24 cellular contexts compared by ENCODE assay signal in the genomic region with DNA sequence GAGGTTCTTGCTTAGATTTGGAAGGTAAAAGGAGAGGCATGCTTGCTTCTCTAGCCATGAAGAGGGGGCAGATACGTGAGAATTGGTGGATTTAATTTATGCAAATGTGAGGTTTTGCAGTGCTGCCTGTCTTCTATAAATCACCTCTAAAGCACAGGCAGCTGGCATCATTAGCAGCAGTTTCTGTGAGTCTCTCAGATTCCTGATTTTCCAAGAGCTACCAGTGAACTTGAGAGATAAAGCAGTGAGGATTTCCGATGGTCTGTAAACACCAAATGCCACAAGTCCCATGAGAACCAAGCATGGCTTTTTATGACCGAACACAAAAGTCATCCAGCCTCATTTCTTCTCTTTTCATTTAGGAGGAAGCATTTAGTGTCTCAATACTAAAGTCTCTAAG. TPM values are rescaled to one million over a fixed set of nuclear protein-coding genes. Genes with fewer than 3 reads are reported as not detected.
DNase-seq lines count a peak whose midpoint lies in the region; ATAC-seq, FAIRE-seq and TF ChIP-seq lines count a peak whose summit lies in the region.
"Had no signal": no experiment of that assay in that cellular context is flagged by ENCODE, and none has a peak within 500 bp of the region (broad histone marks: within the 10 kb centered on the region; RNA-seq: fewer than 3 reads in every experiment).

No MANE protein-coding gene starts in this region.

- FAIRE-seq in keratinocyte (lab: Jason Lieb, UNC): peak; percentile 13
- FAIRE-seq: HTR-8/SVneo, RCC 7860 had no signal

- intact Hi-C loops in mammary epithelial cell (cut with micrococcal nuclease) (no loop called here), Right ventricle myocardium inferior (cut with DNase I) (no loop called here)

- DNase-seq in Karpas-422 (peak; percentile 59), keratinocyte (ENCODE audit: low read depth, low spot score) (no peak), mammary epithelial cell (no peak), Right ventricle myocardium inferior (ENCODE audit: missing footprints) (no peak)
- DNase-seq: GDM1; NCI-H1048; NCI-H1417 treated with DMSO at 0.1 percent for 48 hours; NCI-H187 treated with DMSO at 0.1 percent for 48 hours; NCI-H2107; NCI-H748 treated with DMSO at 0.1 percent for 48 hours; NK-92 treated with Interleukin-12 subunit alpha and Interleukin-12 subunit beta, amount 100 ng/mL, for 24 hours; OCI-M1; T-helper 1 cell had no signal

- no peaks in the 10 kb centered on the region for H4K20me1 ChIP-seq in BLaER1 treated with 17β-estradiol and CSF1 and Interleukin-3, amounts not matched to agents 10 nM and 100 nM
- H4K20me1 ChIP-seq in Karpas-422 (ENCODE audit: insufficient read depth, low read depth, low read length): no peaks in the 10 kb centered on the region
- no peaks in the 10 kb centered on the region for H4K20me1 ChIP-seq in OCI-LY3 (ENCODE audit: insufficient read depth, low read length)
- no peaks in the 10 kb centered on the region for H4K20me1 ChIP-seq in keratinocyte (ENCODE audit: control insufficient read depth, extremely low read depth, insufficient read depth, low read length)
- no peaks in the 10 kb centered on the region for H4K20me1 ChIP-seq in mammary epithelial cell (ENCODE audit: insufficient read depth, low read length)

- 0 out of 22 replicates have a peak overlapping the region, but pooled peaks of 1 of the 11 experiments have one; percentile 2 for H3K9ac ChIP-seq in BLaER1 treated with 17β-estradiol and CSF1 and Interleukin-3, amounts not matched to agents 10 nM and 100 nM
- 0 out of 2 replicates have a peak overlapping the region, but pooled peaks have one; percentile 5 for H3K9ac ChIP-seq in Karpas-422 (ENCODE audit: low read length)
- H3K9ac ChIP-seq in OCI-LY3 (ENCODE audit: low read length): peak overlapping the region; percentile 7; the same call in 1 of the 2 replicates
- H3K9ac ChIP-seq in keratinocyte (ENCODE audit: control insufficient read depth, extremely low read depth, insufficient read depth, low read length): no peak overlapping the region
- no peak overlapping the region for H3K9ac ChIP-seq in mammary epithelial cell (ENCODE audit: insufficient read depth, low read length)
- H3K9ac ChIP-seq: KMS-11 had no signal

- H3K4me3 ChIP-seq in BLaER1 treated with 17β-estradiol and CSF1 and Interleukin-3, amounts not matched to agents 10 nM and 100 nM: no peak overlapping the region
- H3K4me3 ChIP-seq in Karpas-422 (ENCODE audit: low read length) (peak overlapping the region; percentile 35), OCI-LY3 (ENCODE audit: low read length) (peak overlapping the region; percentile 53), keratinocyte (ENCODE audit: control insufficient read depth in 2 of 3, extremely low read depth in 1 of 3, insufficient read depth in 2 of 3, low read depth in 1 of 3, low read length in 3 of 3) (no peak overlapping the region), mammary epithelial cell (replicated peaks in 1 of 3; ENCODE audit: insufficient read depth in 1 of 3, low read depth in 2 of 3, low read length in 3 of 3) (no peak overlapping the region)
- H3K4me3 ChIP-seq: HAP-1, SJSA1 had no signal

- H3K9me3 ChIP-seq in BLaER1 treated with 17β-estradiol and CSF1 and Interleukin-3, amounts not matched to agents 10 nM and 100 nM (replicated peaks in 1 of 11): peaks cover 0 to 24% (median 6%) of the 10 kb centered on the region in 11 experiments; a peak in 13 of 22 replicates
- H3K9me3 ChIP-seq in Karpas-422 (ENCODE audit: low read length): no peaks in the 10 kb centered on the region
- H3K9me3 ChIP-seq in OCI-LY3 (ENCODE audit: insufficient read depth, low read length): no peaks in the 10 kb centered on the region
- H3K9me3 ChIP-seq in keratinocyte (ENCODE audit: control insufficient read depth, low read depth, low read length): no peaks in the 10 kb centered on the region
- no peaks in the 10 kb centered on the region for H3K9me3 ChIP-seq in mammary epithelial cell (replicated peaks; ENCODE audit: insufficient read depth, low read length)
- H3K9me3 ChIP-seq: HAP-1 had no signal

- TF ChIP-seq CTCF in OCI-LY3 (IDR thresholded peaks at IDR 0.05; ENCODE audit: low read depth, low read length): no peak
- TF ChIP-seq CTCF in keratinocyte (optimal IDR thresholded peaks at IDR 0.05 in 1 of 3, IDR thresholded peaks at IDR 0.05 in 1 of 3, conservative IDR thresholded peaks at IDR 0.05 in 1 of 3; ENCODE audit: extremely low read depth in 1 of 3, insufficient read depth in 2 of 3, low read length in 3 of 3): no peak
- no peak for TF ChIP-seq CTCF in mammary epithelial cell (conservative IDR thresholded peaks at IDR 0.05 in 1 of 2, IDR thresholded peaks at IDR 0.05 in 1 of 2; ENCODE audit: extremely low read depth in 1 of 2, insufficient read depth in 1 of 2, low read depth in 1 of 2, low read length in 2 of 2)

- no peaks in the 10 kb centered on the region for H3K79me2 ChIP-seq in Karpas-422 (ENCODE audit: low read length)
- H3K79me2 ChIP-seq in OCI-LY3 (ENCODE audit: low read length): no peaks in the 10 kb centered on the region
- no peaks in the 10 kb centered on the region for H3K79me2 ChIP-seq in keratinocyte (ENCODE audit: control insufficient read depth, insufficient read depth, low read length)
- H3K79me2 ChIP-seq in mammary epithelial cell (ENCODE audit: insufficient read depth, low read length): no peaks in the 10 kb centered on the region

- H3K36me3 ChIP-seq in BLaER1 treated with 17β-estradiol and CSF1 and Interleukin-3, amounts not matched to agents 10 nM and 100 nM: no peaks in the 10 kb centered on the region
- no peaks in the 10 kb centered on the region for H3K36me3 ChIP-seq in Karpas-422 (ENCODE audit: insufficient read depth, low read length)
- H3K36me3 ChIP-seq in OCI-LY3 (replicated peaks; ENCODE audit: low read depth, low read length): no peaks in the 10 kb centered on the region
- no peaks in the 10 kb centered on the region for H3K36me3 ChIP-seq in keratinocyte (ENCODE audit: control insufficient read depth in 2 of 2, extremely low read depth in 1 of 2, insufficient read depth in 2 of 2, low read length in 2 of 2)
- H3K36me3 ChIP-seq in mammary epithelial cell (ENCODE audit: insufficient read depth, low read length): no peaks in the 10 kb centered on the region
- H3K36me3 ChIP-seq: HAP-1, SJSA1 had no signal

- CTCF ChIA-PET in mammary epithelial cell (lab: Charles Lee; ENCODE audit: low non-redundant PET): no interaction called here

- H3K27ac ChIP-seq in BLaER1 treated with 17β-estradiol and CSF1 and Interleukin-3, amounts not matched to agents 10 nM and 100 nM: peak overlapping the region in 6 of 11 experiments; percentile 18 to 95 (median 92); a peak in 6 of 22 replicates
- peak overlapping the region; percentile 23; the same call in 1 of the 2 replicates for H3K27ac ChIP-seq in Karpas-422 (ENCODE audit: low read length)
- H3K27ac ChIP-seq in OCI-LY3 (ENCODE audit: low read length): peak overlapping the region; percentile 37
- H3K27ac ChIP-seq in keratinocyte (ENCODE audit: control insufficient read depth, insufficient read depth, low read length): no peak overlapping the region
- no peak overlapping the region for H3K27ac ChIP-seq in mammary epithelial cell (ENCODE audit: insufficient read depth, low read depth, low read length)
- H3K27ac ChIP-seq: C4-2B, KMS-11, SJSA1 had no signal

- ATAC-seq in GM18502 (IDR thresholded peaks at IDR 0.05; ENCODE audit: poor library complexity, unreplicated experiment) (no peak), HG03354 (IDR thresholded peaks at IDR 0.05; ENCODE audit: poor library complexity, severe bottlenecking, unreplicated experiment) (no peak), Right ventricle myocardium inferior (no peak)

- no peak overlapping the region for H2AFZ ChIP-seq in Karpas-422 (ENCODE audit: low read length)
- H2AFZ ChIP-seq in OCI-LY3 (ENCODE audit: low read depth, low read length): no peak overlapping the region
- peak overlapping the region; percentile 4 for H2AFZ ChIP-seq in keratinocyte (ENCODE audit: control insufficient read depth, low read length)
- H2AFZ ChIP-seq in mammary epithelial cell (ENCODE audit: low read depth, low read length): no peak overlapping the region

- BruUV-seq in mammary epithelial cell (replicated peaks; lab: Mats Ljungman, UMichigan): no TSS peak

- no peaks in the 10 kb centered on the region for H3K9me1 ChIP-seq in keratinocyte (ENCODE audit: control insufficient read depth, extremely low read depth, insufficient read depth, low read length)

- WGBS in mammary epithelial cell (ENCODE audit: low coverage, missing lambda C conversion rate): 49% methylated on average over 3 of the region's 3 CpGs

- H3K4me2 ChIP-seq in BLaER1 treated with 17β-estradiol and CSF1 and Interleukin-3, amounts not matched to agents 10 nM and 100 nM: peak overlapping the region; percentile 53 to 97 (median 89)
- H3K4me2 ChIP-seq in Karpas-422 (ENCODE audit: low read depth, low read length, poor library complexity, severe bottlenecking) (peak overlapping the region; percentile 64), OCI-LY3 (ENCODE audit: low read length) (peak overlapping the region; percentile 88), keratinocyte (ENCODE audit: control insufficient read depth, extremely low read depth, insufficient read depth, low read depth, low read length) (no peak overlapping the region), mammary epithelial cell (ENCODE audit: insufficient read depth, low read depth, low read length) (no peak overlapping the region)
- H3K4me2 ChIP-seq: KMS-11 had no signal

- dilution Hi-C loops in keratinocyte (cut with MboI; ENCODE audit: extremely low pct_ligation_motif_present, low sequenced_read_pairs): no loop called here
- dilution Hi-C loops in mammary epithelial cell (cut with HindIII; ENCODE audit: low sequenced_read_pairs): no loop called here

- H3K27me3 ChIP-seq in BLaER1 treated with 17β-estradiol and CSF1 and Interleukin-3, amounts not matched to agents 10 nM and 100 nM: peaks cover 0 to 32% (median 0%) of the 10 kb centered on the region in 11 experiments; a peak in 4 of 22 replicates
- H3K27me3 ChIP-seq in Karpas-422 (ENCODE audit: low read length) (no peaks in the 10 kb centered on the region; the same call in 1 of the 2 replicates), OCI-LY3 (ENCODE audit: low read depth, low read length) (no peaks in the 10 kb centered on the region), keratinocyte (ENCODE audit: control insufficient read depth, extremely low read depth, insufficient read depth, low read length) (no peaks in the 10 kb centered on the region), mammary epithelial cell (ENCODE audit: insufficient read depth, low read length) (no peaks in the 10 kb centered on the region)

- H3K9me2 ChIP-seq in Karpas-422 (replicated peaks; ENCODE audit: insufficient read depth, low read length): no peaks in the 10 kb centered on the region

- H3K4me1 ChIP-seq in BLaER1 treated with 17β-estradiol and CSF1 and Interleukin-3, amounts not matched to agents 10 nM and 100 nM: peaks cover 43 to 61% (median 59%) of the 10 kb centered on the region in 10 experiments
- H3K4me1 ChIP-seq in Karpas-422 (ENCODE audit: low read length) (peaks cover 34% of the 10 kb centered on the region), OCI-LY3 (ENCODE audit: low read length) (peaks cover 41% of the 10 kb centered on the region), keratinocyte (ENCODE audit: control insufficient read depth, extremely low read depth, insufficient read depth, low read length) (peaks cover 28% of the 10 kb centered on the region), mammary epithelial cell (ENCODE audit: insufficient read depth, low read length) (peaks cover 25% of the 10 kb centered on the region)
- H3K4me1 ChIP-seq: HAP-1, SJSA1 had no signal

- in situ Hi-C loops in mammary epithelial cell (cut with MboI; ENCODE audit: low sequenced_read_pairs in 2 of 2): no loop called here

RNA-seq across cellular contexts. Expression of a gene that starts 3.2 kb away (rescaled TPM):
- total RNA-seq in Karpas-422 (2014; rRNA removed; shearing (Covaris generic); ENCODE audit: low replicate concordance): not detected in 2 replicates
- polyA plus RNA-seq in keratinocyte: 1.1 to 2.1 TPM (median 1.6 TPM) in 3 replicates
- polyA plus RNA-seq in keratinocyte (2011; ENCODE audit: low read depth): 0.51 TPM
- 0.79 and 1.2 TPM in 2 replicates for polyA plus RNA-seq in keratinocyte (2011; cell fraction: cytosol; rRNA removed)
- 2.2 and 3.4 TPM in 2 replicates for polyA plus RNA-seq in keratinocyte (2011; cell fraction: nucleus; rRNA removed)
- 0.77 and 1.7 TPM in 2 replicates for polyA plus RNA-seq in keratinocyte (2012; ENCODE audit: low replicate concordance)
- polyA minus RNA-seq in keratinocyte: 0.66 to 3.1 TPM (median 1.3 TPM) in 3 replicates
- polyA minus RNA-seq in keratinocyte (2011; cell fraction: cytosol; rRNA and poly(A)+ RNA removed): not detected
- polyA minus RNA-seq in keratinocyte (2011; cell fraction: nucleus; rRNA and poly(A)+ RNA removed): 1.3 and 1.8 TPM in 2 replicates
- 1 to 10 TPM in 1 of 2 donors, under 1 TPM in 1; 0.33 to 5.5 TPM for total RNA-seq in mammary epithelial cell
- 2.4 TPM for polyA plus RNA-seq in mammary epithelial cell
- 18.5 TPM for polyA minus RNA-seq in mammary epithelial cell
- 4.0 TPM for total RNA-seq in Right ventricle myocardium inferior
- total RNA-seq: NCI-H460, SJSA1 had no signal

RNA-seq across cellular contexts. Expression of a gene that starts 27.8 kb away (rescaled TPM):
- 19.4 and 20.9 TPM in 2 replicates for total RNA-seq in Karpas-422 (2014; rRNA removed; shearing (Covaris generic); ENCODE audit: low replicate concordance)
- polyA plus RNA-seq in keratinocyte: 23.9 to 45.4 TPM (median 38.8 TPM) in 3 replicates
- 197 TPM for polyA plus RNA-seq in keratinocyte (2011; ENCODE audit: low read depth)
- 39.1 and 51.0 TPM in 2 replicates for polyA plus RNA-seq in keratinocyte (2011; cell fraction: cytosol; rRNA removed)
- polyA plus RNA-seq in keratinocyte (2011; cell fraction: nucleus; rRNA removed): 58.2 and 59.0 TPM in 2 replicates
- polyA plus RNA-seq in keratinocyte (2012; ENCODE audit: low replicate concordance): 99.1 and 116 TPM in 2 replicates
- polyA minus RNA-seq in keratinocyte: 19.8 to 28.9 TPM (median 20.8 TPM) in 3 replicates
- polyA minus RNA-seq in keratinocyte (2011; cell fraction: cytosol; rRNA and poly(A)+ RNA removed): 11.1 TPM
- 19.9 and 28.5 TPM in 2 replicates for polyA minus RNA-seq in keratinocyte (2011; cell fraction: nucleus; rRNA and poly(A)+ RNA removed)
- total RNA-seq in mammary epithelial cell: 100 to 1,000 TPM in 1 of 2 donors, 10 to 100 TPM in 1; 46.3 to 105 TPM
- 29.6 TPM for polyA plus RNA-seq in mammary epithelial cell
- 73.3 TPM for polyA minus RNA-seq in mammary epithelial cell
- total RNA-seq in Right ventricle myocardium inferior: 51.6 TPM

Comparison
In these comparisons a context has a peak if more than half of its experiments do, and no peak if none do; other contexts are left out.
1. H3K27ac ChIP-seq: peak in BLaER1 treated with 17β-estradiol and CSF1 and Interleukin-3, amounts not matched to agents 10 nM and 100 nM (6 of 11), Karpas-422 (single experiment) and OCI-LY3 (single experiment); none in keratinocyte (single experiment) and mammary epithelial cell (single experiment).
2. H3K4me2 ChIP-seq: peak in BLaER1 treated with 17β-estradiol and CSF1 and Interleukin-3, amounts not matched to agents 10 nM and 100 nM (11 of 11), Karpas-422 (single experiment) and OCI-LY3 (single experiment); none in keratinocyte (single experiment) and mammary epithelial cell (single experiment).
3. H3K4me3 ChIP-seq: peak in Karpas-422 (single experiment) and OCI-LY3 (single experiment); none in BLaER1 treated with 17β-estradiol and CSF1 and Interleukin-3, amounts not matched to agents 10 nM and 100 nM (0 of 10), keratinocyte (0 of 3) and mammary epithelial cell (0 of 3).
4. H3K9ac ChIP-seq: peak in Karpas-422 (single experiment) and OCI-LY3 (single experiment); none in keratinocyte (single experiment) and mammary epithelial cell (single experiment).